8 cellular contexts compared by ENCODE assay signal in the genomic region with DNA sequence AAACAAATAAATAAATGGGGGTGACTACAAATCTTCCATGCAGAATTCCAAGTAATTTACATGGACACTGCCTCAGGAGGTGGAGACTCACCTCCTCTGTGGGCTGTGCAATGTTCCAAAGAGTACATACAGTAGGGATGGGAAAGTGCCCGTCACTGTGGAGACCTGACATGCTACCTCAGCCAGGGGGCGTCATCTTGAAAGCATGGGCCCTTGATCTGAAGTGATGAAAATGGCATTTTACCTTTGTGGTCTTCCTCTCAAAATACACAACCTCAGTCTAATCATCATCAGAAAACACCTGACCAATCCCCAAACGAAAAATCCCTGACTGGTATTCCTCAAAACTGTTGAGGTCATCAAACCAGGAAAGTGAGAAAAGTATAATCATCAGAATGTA. TPM values are rescaled to one million over a fixed set of nuclear protein-coding genes. Genes with fewer than 3 reads are reported as not detected.
DNase-seq lines count a peak whose midpoint lies in the region; ATAC-seq and TF ChIP-seq lines count a peak whose summit lies in the region.

No MANE protein-coding gene starts in this region.

- no CpG with 5 or more reads among the region's 3 CpGs for WGBS in mesendoderm (ENCODE audit: extremely low coverage, insufficient coverage, low lambda C conversion rate)
- WGBS in smooth muscle cell (ENCODE audit: low lambda C conversion rate), result 33% methylated on average over 3 of the region's 3 CpGs

- no peak overlapping the region for H3K4ac ChIP-seq in mesendoderm (ENCODE audit: low read depth, low read length)

- H3K4me1 Mint-ChIP-seq in activated naive CD8-positive, alpha-beta T cell treated with anti-CD3 and anti-CD28 coated beads, Interleukin-2, amount 50 U/mL, for 24 hours, result peaks cover 12% of the 10 kb centered on the region

- no peak overlapping the region for H3K56ac ChIP-seq in mesendoderm (ENCODE audit: low read length)

- H3K27ac Mint-ChIP-seq in activated naive CD8-positive, alpha-beta T cell treated with anti-CD3 and anti-CD28 coated beads, Interleukin-2, amount 50 U/mL, for 24 hours, result no peak overlapping the region

- H3K9ac ChIP-seq in mesendoderm (ENCODE audit: low read length), result no peak overlapping the region
- no peak overlapping the region for H3K9ac ChIP-seq in smooth muscle cell (ENCODE audit: low read depth)

- no peak overlapping the region for H3K23ac ChIP-seq in mesendoderm (ENCODE audit: low read length)

- H3K79me1 ChIP-seq in mesendoderm (ENCODE audit: low read length), result no peaks in the 10 kb centered on the region

- H3K36me3 Mint-ChIP-seq in activated naive CD8-positive, alpha-beta T cell treated with anti-CD3 and anti-CD28 coated beads, Interleukin-2, amount 50 U/mL, for 24 hours (ENCODE audit: low read depth), result peaks cover 6% of the 10 kb centered on the region

- peaks cover 4% of the 10 kb centered on the region for H3F3A ChIP-seq in smooth muscle cell (ENCODE audit: low read depth)

- no peak overlapping the region for H4K8ac ChIP-seq in mesendoderm (ENCODE audit: low read depth, low read length)

- no peak overlapping the region for H3K4me2 ChIP-seq in mesendoderm (ENCODE audit: low read length)
- H3K4me2 ChIP-seq in smooth muscle cell, result no peak overlapping the region

- H3K27me3 ChIP-seq in mesendoderm (ENCODE audit: insufficient read depth, low read length, poor library complexity) (no peaks in the 10 kb centered on the region), smooth muscle cell (ENCODE audit: low read depth) (no peaks in the 10 kb centered on the region)

- no peaks in the 10 kb centered on the region for H3K36me3 ChIP-seq in mesendoderm (ENCODE audit: control insufficient read depth, insufficient read depth, low read length)
- no peaks in the 10 kb centered on the region for H3K36me3 ChIP-seq in smooth muscle cell (ENCODE audit: low read depth)

- no peak overlapping the region for H3K18ac ChIP-seq in mesendoderm (ENCODE audit: low read length)

- ATAC-seq in activated naive CD8-positive, alpha-beta T cell treated with anti-CD3 and anti-CD28 coated beads, Interleukin-2, amount 50 U/mL, for 24 hours, result peak; percentile 78
- no peak for ATAC-seq in GM21367 (IDR thresholded peaks at IDR 0.05; ENCODE audit: unreplicated experiment)
- ATAC-seq in HG02678 (IDR thresholded peaks at IDR 0.05; ENCODE audit: unreplicated experiment), result no peak

- H3K4me1 ChIP-seq in mesendoderm (ENCODE audit: control insufficient read depth, low read depth, low read length) (no peaks in the 10 kb centered on the region), smooth muscle cell (ENCODE audit: low read depth) (no peaks in the 10 kb centered on the region)

- no peak overlapping the region for H3K4me3 Mint-ChIP-seq in activated naive CD8-positive, alpha-beta T cell treated with anti-CD3 and anti-CD28 coated beads, Interleukin-2, amount 50 U/mL, for 24 hours

- no peak overlapping the region for H3K4me3 ChIP-seq in mesendoderm (ENCODE audit: low read length)
- no peak overlapping the region for H3K4me3 ChIP-seq in smooth muscle cell

- H2BK120ac ChIP-seq in mesendoderm (ENCODE audit: low read depth, low read length), result no peak overlapping the region

- no peak overlapping the region for H2AFZ ChIP-seq in smooth muscle cell (ENCODE audit: low read depth)

- DNase-seq in SHP77 (lab: John Stamatoyannopoulos, UW), result peak; percentile 14 to 32
- DNase-seq in SHP77 treated with DMSO at 0.1 percent for 48 hours (lab: John Stamatoyannopoulos, UW), result no peak
- DNase-seq in activated naive CD8-positive, alpha-beta T cell treated with anti-CD3 and anti-CD28 coated beads, Interleukin-2, amount 50 U/mL, for 24 hours, result peak; percentile 35
- DNase-seq in mesendoderm, result peak; percentile 54
- no peak for DNase-seq in smooth muscle cell (lab: John Stamatoyannopoulos, UW; ENCODE audit: unreplicated experiment)

- H3K27me3 Mint-ChIP-seq in activated naive CD8-positive, alpha-beta T cell treated with anti-CD3 and anti-CD28 coated beads, Interleukin-2, amount 50 U/mL, for 24 hours, result no peaks in the 10 kb centered on the region

- TF ChIP-seq CTCF in LNCAP (IDR thresholded peaks at IDR 0.05) (peak; percentile 23; the same call in 1 of the 2 replicates), smooth muscle cell (IDR thresholded peaks at IDR 0.05; ENCODE audit: borderline replicate concordance, insufficient read depth, poor library complexity, severe bottlenecking) (no peak)

- H3K27ac ChIP-seq in mesendoderm (ENCODE audit: low read depth, low read length) (no peak overlapping the region), smooth muscle cell (ENCODE audit: low read depth) (no peak overlapping the region)

- H4K20me1 ChIP-seq in smooth muscle cell (ENCODE audit: low read depth), result no peaks in the 10 kb centered on the region

- H2AK5ac ChIP-seq in mesendoderm (ENCODE audit: low read length), result no peak overlapping the region

- no peaks in the 10 kb centered on the region for H3K9me3 Mint-ChIP-seq in activated naive CD8-positive, alpha-beta T cell treated with anti-CD3 and anti-CD28 coated beads, Interleukin-2, amount 50 U/mL, for 24 hours

- no peak overlapping the region for H2BK15ac ChIP-seq in mesendoderm (replicated peaks; ENCODE audit: low read depth)

- no peak overlapping the region for H4K5ac ChIP-seq in mesendoderm (ENCODE audit: low read length)

- H2BK5ac ChIP-seq in mesendoderm (ENCODE audit: low read length), result no peak overlapping the region

- H3K79me2 ChIP-seq in mesendoderm (ENCODE audit: control insufficient read depth, insufficient read depth, low read length), result no peaks in the 10 kb centered on the region
- no peaks in the 10 kb centered on the region for H3K79me2 ChIP-seq in smooth muscle cell (ENCODE audit: low read depth)

- no peaks in the 10 kb centered on the region for H3K9me3 ChIP-seq in smooth muscle cell (replicated peaks; ENCODE audit: low read depth)

RNA-seq across cellular contexts. Expression of a gene that starts 48.4 kb away (rescaled TPM):
- 48.4 TPM for polyA plus RNA-seq in mesendoderm (2013, experiment 1 of 2)
- polyA plus RNA-seq in mesendoderm (2013, experiment 2 of 2), result 46.4 TPM
- 24.6 and 36.8 TPM in 2 replicates for total RNA-seq in smooth muscle cell
- polyA plus RNA-seq in smooth muscle cell, result 22.1 and 27.8 TPM in 2 replicates

Comparison
In these comparisons a context has a peak if more than half of its experiments do, and no peak if none do; other contexts are left out.
1. DNase-seq: peak in SHP77 (2 of 2), activated naive CD8-positive, alpha-beta T cell treated with anti-CD3 and anti-CD28 coated beads, Interleukin-2, amount 50 U/mL, for 24 hours (single experiment) and mesendoderm (single experiment); none in SHP77 treated with DMSO at 0.1 percent for 48 hours (single experiment) and smooth muscle cell (single experiment).